In the genomic region with DNA sequence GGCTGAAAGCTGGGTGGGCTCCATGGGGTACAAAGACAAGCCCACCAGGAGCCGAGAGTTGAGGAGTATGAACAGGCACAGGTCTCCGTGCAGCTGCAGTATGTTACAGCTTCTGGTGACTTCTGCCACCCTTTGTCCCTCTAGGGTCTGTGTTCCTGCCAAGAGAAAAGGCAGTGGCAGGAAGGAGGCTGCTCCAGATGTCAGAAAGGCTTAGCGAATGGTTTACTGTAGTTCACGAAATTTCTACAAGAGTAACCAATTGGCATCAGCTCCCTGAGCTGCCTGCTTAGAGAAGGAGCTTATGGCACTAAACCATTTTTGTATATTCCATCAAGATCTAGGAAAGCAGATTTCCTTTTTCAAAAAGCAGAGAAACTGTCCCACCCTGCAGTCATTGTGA, we compare ENCODE assay signal across 17 cellular contexts. TPM values are rescaled to one million over a fixed set of nuclear protein-coding genes. Genes with fewer than 3 reads are reported as not detected.
"Had no signal": no experiment of that assay in that cellular context is flagged by ENCODE, and none has a peak within 500 bp of the region (broad histone marks: within the 10 kb centered on the region; RNA-seq: fewer than 3 reads in every experiment).

No MANE protein-coding gene starts in this region.

- H3K4me3 ChIP-seq: lung, stomach had no signal

- H3K4me3 Mint-ChIP-seq: activated CD8-positive, alpha-beta memory T cell treated with anti-CD3 and anti-CD28 coated beads, Interleukin-2, amount 10 ng/mL, durations not matched to agents 7 days and 5 days; activated naive CD8-positive, alpha-beta T cell; T-helper 2 cell treated with Interferon-gamma antibody and Interleukin-4, amounts not matched to agents 5 μg/mL and 100 μg/mL, for 36 hours had no signal

- H3K27ac ChIP-seq: parathyroid adenoma, stomach had no signal

- H3K36me3 ChIP-seq: stomach had no signal

- H3K36me3 Mint-ChIP-seq: activated CD8-positive, alpha-beta memory T cell treated with anti-CD3 and anti-CD28 coated beads, Interleukin-2, amount 10 ng/mL, durations not matched to agents 7 days and 5 days; activated naive CD8-positive, alpha-beta T cell had no signal

- H3K9me3 ChIP-seq: stomach had no signal

- ATAC-seq: activated CD4-positive, CD25-positive, alpha-beta regulatory T cell treated with anti-CD3 and anti-CD28 coated beads, Interleukin-2, amount 50 U/mL, for 24 hours; activated CD8-positive, alpha-beta memory T cell treated with anti-CD3 and anti-CD28 coated beads, Interleukin-2, amount 10 ng/mL, durations not matched to agents 7 days and 5 days had no signal

- H3K9me3 Mint-ChIP-seq: T-helper 2 cell treated with Interferon-gamma antibody and Interleukin-4, amounts not matched to agents 5 μg/mL and 100 μg/mL, for 36 hours had no signal

- H3K27ac Mint-ChIP-seq: activated CD8-positive, alpha-beta memory T cell treated with anti-CD3 and anti-CD28 coated beads, Interleukin-2, amount 10 ng/mL, durations not matched to agents 7 days and 5 days; activated naive CD8-positive, alpha-beta T cell; T-helper 2 cell treated with Interferon-gamma antibody and Interleukin-4, amounts not matched to agents 5 μg/mL and 100 μg/mL, for 36 hours had no signal

- H3K79me2 ChIP-seq: parathyroid adenoma had no signal

- DNase-seq: activated CD4-positive, alpha-beta T cell treated with anti-CD3 and anti-CD28 coated beads, Interleukin-2, amount 50 U/mL, for 48 hours; activated CD8-positive, alpha-beta memory T cell treated with anti-CD3 and anti-CD28 coated beads, Interleukin-2, amount 10 ng/mL, durations not matched to agents 7 days and 5 days; activated gamma-delta T cell; activated T-cell treated with anti-CD3 and anti-CD28 coated beads, Interleukin-2, amount 50 U/mL, for 48 hours; amygdala; dermis blood vessel endothelial cell; stimulated activated CD4-positive, alpha-beta T cell treated with anti-CD3 and anti-CD28 coated beads, Interleukin-15, amount 100 ng/mL, for 24 hours; stimulated activated CD4-positive, alpha-beta T cell treated with anti-CD3 and anti-CD28 coated beads, Interleukin-4, amount 100 ng/mL, for 24 hours; stomach had no signal

- FAIRE-seq: urothelium cell line had no signal

- H3K9ac ChIP-seq: parathyroid adenoma had no signal

RNA-seq across cellular contexts. Expression of a gene that starts 48.2 kb away (rescaled TPM):
- total RNA-seq: activated CD8-positive, alpha-beta memory T cell treated with anti-CD3 and anti-CD28 coated beads, Interleukin-2, amount 10 ng/mL, durations not matched to agents 7 days and 5 days; dermis blood vessel endothelial cell; epithelial cell of proximal tubule; mononuclear cell had no signal
